Comparison of ENCODE assay signal across 8 cellular contexts in the genomic region with DNA sequence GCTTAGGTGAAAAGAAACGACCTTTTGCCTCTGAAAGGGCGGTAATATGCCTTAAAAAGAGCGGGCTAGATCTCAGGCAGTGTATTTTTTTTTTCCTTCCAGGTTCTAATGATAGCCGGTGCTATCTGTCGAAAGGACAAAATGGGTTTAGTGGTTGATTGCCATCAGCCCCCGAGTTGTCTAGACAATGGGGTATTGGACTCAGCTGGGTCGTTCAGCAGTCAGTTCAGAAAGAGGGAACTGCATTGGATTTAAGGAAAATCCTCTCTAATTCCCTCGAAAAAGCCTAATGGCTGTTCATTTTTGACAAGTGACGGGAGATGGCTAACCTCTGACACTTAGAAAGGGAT. TPM values are rescaled to one million over a fixed set of nuclear protein-coding genes. Genes with fewer than 3 reads are reported as not detected.
DNase-seq lines count a peak whose midpoint lies in the region; ATAC-seq and TF ChIP-seq lines count a peak whose summit lies in the region.

No MANE protein-coding gene starts in this region.

- peak overlapping the region; percentile 90 for H3K4me3 Mint-ChIP-seq in natural killer cell treated with Interleukin-12 subunit alpha and Interleukin-12 subunit beta and Interleukin-15 and Interleukin-18, amount 100 ng/mL, for 72 hours

- peaks cover 33 to 34% of the 10 kb centered on the region in 2 donors for H3K4me1 Mint-ChIP-seq in natural killer cell treated with Interleukin-12 subunit alpha and Interleukin-12 subunit beta and Interleukin-15 and Interleukin-18, amount 100 ng/mL, for 72 hours (ENCODE audit: low read depth in 2 of 2)

- H3K9me3 Mint-ChIP-seq in natural killer cell treated with Interleukin-12 subunit alpha and Interleukin-12 subunit beta and Interleukin-15 and Interleukin-18, amount 100 ng/mL, for 72 hours, result no peaks in the 10 kb centered on the region

- no peak for TF ChIP-seq CTCF in BJ (IDR thresholded peaks at IDR 0.05; ENCODE audit: insufficient read depth, low read depth, low read length)
- no peak for TF ChIP-seq CTCF in coronary artery (IDR thresholded peaks at IDR 0.05)

- peaks cover 5% of the 10 kb centered on the region; the same call in 1 of the 2 replicates for H3K36me3 ChIP-seq in BJ (ENCODE audit: control insufficient read depth, insufficient read depth, low read length)
- peaks cover 36% of the 10 kb centered on the region for H3K36me3 ChIP-seq in KOPT-K1 (ENCODE audit: insufficient read depth, low read length)

- H3K27ac ChIP-seq in KOPT-K1 (ENCODE audit: low read depth, low read length, poor library complexity, severe bottlenecking) (peak overlapping the region; percentile 78), coronary artery (peak overlapping the region; percentile 77 to 95)

- no peaks in the 10 kb centered on the region for H3K27me3 Mint-ChIP-seq in natural killer cell treated with Interleukin-12 subunit alpha and Interleukin-12 subunit beta and Interleukin-15 and Interleukin-18, amount 100 ng/mL, for 72 hours

- H3K4me3 ChIP-seq in BJ (ENCODE audit: low read depth, low read length) (peak overlapping the region; percentile 85), coronary artery (peak overlapping the region; percentile 81)

- no peaks in the 10 kb centered on the region for H3K27me3 ChIP-seq in BJ (ENCODE audit: control insufficient read depth, insufficient read depth, low read length)

- POLR2A ChIA-PET in BJ (lab: Charles Lee), result no interaction called here

- no peak for DNase-seq in BJ (ENCODE audit: low read depth)
- no peak for DNase-seq in coronary artery (ENCODE audit: low spot score)
- no peak for DNase-seq in natural killer cell treated with Interleukin-12 subunit alpha and Interleukin-12 subunit beta and Interleukin-15 and Interleukin-18, amount 100 ng/mL, for 72 hours (ENCODE audit: low spot score)
- DNase-seq in D341Med (ENCODE audit: low spot score), result no peak
- no peak for DNase-seq in hypothalamus (lab: John Stamatoyannopoulos, UW)
- DNase-seq in inferior parietal cortex (ENCODE audit: extremely low spot score), result no peak

- peak overlapping the region; percentile 82 to 98 for H3K27ac Mint-ChIP-seq in natural killer cell treated with Interleukin-12 subunit alpha and Interleukin-12 subunit beta and Interleukin-15 and Interleukin-18, amount 100 ng/mL, for 72 hours

- no peaks in the 10 kb centered on the region for H3K9me3 ChIP-seq in KOPT-K1 (ENCODE audit: insufficient read depth, low read length, poor library complexity, severe bottlenecking)

- no peaks in the 10 kb centered on the region for H3K36me3 Mint-ChIP-seq in natural killer cell treated with Interleukin-12 subunit alpha and Interleukin-12 subunit beta and Interleukin-15 and Interleukin-18, amount 100 ng/mL, for 72 hours

- no peak for ATAC-seq in natural killer cell treated with Interleukin-12 subunit alpha and Interleukin-12 subunit beta and Interleukin-15 and Interleukin-18, amount 100 ng/mL, for 72 hours
- ATAC-seq in HG02610 (IDR thresholded peaks at IDR 0.05; ENCODE audit: unreplicated experiment), result no peak

- CTCF ChIA-PET in BJ (lab: Yijun Ruan, JAX), result interaction anchor here (0.6 to 3.5 kb wide), 5 partner anchors 9 to 114 kb away, joined by 3 to 24 read pairs (median 3); a partner anchor contains a TSS

RNA-seq across cellular contexts. Expression of a gene that starts 0.7 kb away (rescaled TPM):
- polyA plus RNA-seq in BJ (2011; rRNA removed), result 31.0 and 32.9 TPM in 2 replicates
- 21.1 and 26.6 TPM in 2 replicates for polyA minus RNA-seq in BJ (2011; rRNA and poly(A)+ RNA removed)
- total RNA-seq in natural killer cell treated with Interleukin-12 subunit alpha and Interleukin-12 subunit beta and Interleukin-15 and Interleukin-18, amount 100 ng/mL, for 72 hours, result 10 to 100 TPM; 63.0 to 91.9 TPM

RNA-seq across cellular contexts. Expression of a gene that starts 19.3 kb away (rescaled TPM):
- polyA plus RNA-seq in BJ (2011; rRNA removed), result 24.4 and 33.9 TPM in 2 replicates
- 52.9 and 59.4 TPM in 2 replicates for polyA minus RNA-seq in BJ (2011; rRNA and poly(A)+ RNA removed)
- total RNA-seq in natural killer cell treated with Interleukin-12 subunit alpha and Interleukin-12 subunit beta and Interleukin-15 and Interleukin-18, amount 100 ng/mL, for 72 hours, result 10 to 100 TPM; 52.3 to 60.3 TPM

RNA-seq across cellular contexts. Expression of a gene that starts 38.8 kb away (rescaled TPM):
- polyA plus RNA-seq in BJ (2011; rRNA removed), result 1,059 and 1,761 TPM in 2 replicates
- polyA minus RNA-seq in BJ (2011; rRNA and poly(A)+ RNA removed), result 473 and 533 TPM in 2 replicates
- total RNA-seq in natural killer cell treated with Interleukin-12 subunit alpha and Interleukin-12 subunit beta and Interleukin-15 and Interleukin-18, amount 100 ng/mL, for 72 hours, result 100 to 1,000 TPM; 190 to 242 TPM

RNA-seq across cellular contexts. Expression of a gene that starts 39.0 kb away (rescaled TPM):
- not detected in 2 replicates for polyA plus RNA-seq in BJ (2011; rRNA removed)
- not detected in 2 replicates for polyA minus RNA-seq in BJ (2011; rRNA and poly(A)+ RNA removed)
- total RNA-seq in natural killer cell treated with Interleukin-12 subunit alpha and Interleukin-12 subunit beta and Interleukin-15 and Interleukin-18, amount 100 ng/mL, for 72 hours, result not detected

RNA-seq across cellular contexts. Expression of a gene that starts 50.1 kb away (rescaled TPM):
- 65.2 and 82.8 TPM in 2 replicates for polyA plus RNA-seq in BJ (2011; rRNA removed)
- 86.4 and 125 TPM in 2 replicates for polyA minus RNA-seq in BJ (2011; rRNA and poly(A)+ RNA removed)
- 100 to 1,000 TPM; 102 to 144 TPM for total RNA-seq in natural killer cell treated with Interleukin-12 subunit alpha and Interleukin-12 subunit beta and Interleukin-15 and Interleukin-18, amount 100 ng/mL, for 72 hours
